In the genomic region with DNA sequence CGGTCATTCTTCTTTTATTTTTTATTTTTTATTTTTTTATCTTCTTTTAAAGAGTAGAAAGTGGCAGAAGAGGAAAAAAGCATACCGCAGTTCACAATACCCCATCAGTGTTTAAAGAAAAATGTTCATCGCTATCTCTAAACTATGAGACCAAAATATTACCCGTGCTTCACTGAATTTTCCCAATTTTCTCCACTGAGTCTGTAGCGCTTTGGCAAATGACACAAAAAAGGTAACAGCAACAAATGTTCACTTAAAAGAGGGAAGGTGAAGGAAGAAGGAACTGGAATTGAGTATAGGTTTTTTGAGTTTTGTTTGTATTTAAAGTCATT, we compare ENCODE assay signal across 8 cellular contexts. TPM values are rescaled to one million over a fixed set of nuclear protein-coding genes. Genes with fewer than 3 reads are reported as not detected.
A peak's percentile ranks its signal among the peaks of the same experiment; 100 is the strongest.
DNase-seq lines count a peak whose midpoint lies in the region; ATAC-seq and TF ChIP-seq lines count a peak whose summit lies in the region.

No MANE protein-coding gene starts in this region.

- intact Hi-C loops in activated B cell treated with CpG ODN at 0.5 μM for 24 hours (cut with micrococcal nuclease): no loop called here

- peak overlapping the region; percentile 93 for H3K4me3 Mint-ChIP-seq in activated B cell treated with CpG ODN at 0.5 μM for 24 hours
- peak overlapping the region; percentile 86 for H3K4me3 Mint-ChIP-seq in stimulated activated effector memory CD8-positive, alpha-beta T cell treated with anti-CD3 and anti-CD28 coated beads, Interleukin-12 subunit alpha, Interleukin-12 subunit beta, amount 100 ng/mL, for 72 hours

- ATAC-seq in activated B cell treated with CpG ODN at 0.5 μM for 24 hours (ENCODE audit: low read depth) (no peak), GM21528 (IDR thresholded peaks at IDR 0.05; ENCODE audit: low FRiP score, unreplicated experiment) (no peak), HG02884 (IDR thresholded peaks at IDR 0.05; ENCODE audit: unreplicated experiment) (no peak), GM18861 (IDR thresholded peaks at IDR 0.05; ENCODE audit: unreplicated experiment) (no peak)
- no peak for ATAC-seq in stimulated activated effector memory CD8-positive, alpha-beta T cell treated with anti-CD3 and anti-CD28 coated beads, Interleukin-12 subunit alpha, Interleukin-12 subunit beta, amount 100 ng/mL, for 72 hours

- H3K36me3 ChIP-seq in hepatocyte (replicated peaks; ENCODE audit: insufficient read depth, low read depth): no peaks in the 10 kb centered on the region

- H3K4me1 Mint-ChIP-seq in activated B cell treated with CpG ODN at 0.5 μM for 24 hours: peaks cover 14% of the 10 kb centered on the region
- H3K4me1 Mint-ChIP-seq in stimulated activated effector memory CD8-positive, alpha-beta T cell treated with anti-CD3 and anti-CD28 coated beads, Interleukin-12 subunit alpha, Interleukin-12 subunit beta, amount 100 ng/mL, for 72 hours: peaks cover 21% of the 10 kb centered on the region

- no peaks in the 10 kb centered on the region for H3K27me3 Mint-ChIP-seq in activated B cell treated with CpG ODN at 0.5 μM for 24 hours

- peak overlapping the region; percentile 46 for H3K27ac Mint-ChIP-seq in activated B cell treated with CpG ODN at 0.5 μM for 24 hours
- H3K27ac Mint-ChIP-seq in stimulated activated effector memory CD8-positive, alpha-beta T cell treated with anti-CD3 and anti-CD28 coated beads, Interleukin-12 subunit alpha, Interleukin-12 subunit beta, amount 100 ng/mL, for 72 hours: peak overlapping the region; percentile 87

- H3K79me2 ChIP-seq in hepatocyte: peaks cover 3% of the 10 kb centered on the region

- TF ChIP-seq CTCF in activated B cell treated with CpG ODN at 0.5 μM for 24 hours (IDR thresholded peaks at IDR 0.05): no peak
- no peak for TF ChIP-seq CTCF in hepatocyte (IDR thresholded peaks at IDR 0.05; ENCODE audit: poor library complexity)

- POLR2A ChIA-PET in activated B cell treated with CpG ODN at 0.5 μM for 24 hours (lab: Charles Lee): interaction anchor here (0.6 to 1.5 kb wide), 6 partner anchors 9 to 505 kb away, joined by 3 to 4 read pairs (median 4); a partner anchor contains a TSS

- H3K9me2 ChIP-seq in hepatocyte (replicated peaks; ENCODE audit: insufficient read depth): no peaks in the 10 kb centered on the region

- peak overlapping the region; percentile 60 for H2AFZ ChIP-seq in hepatocyte

- peak; percentile 45 for DNase-seq in NCI-H1105 treated with DMSO at 0.1 percent for 48 hours (lab: John Stamatoyannopoulos, UW)
- no peak for DNase-seq in NCI-H1105 (lab: John Stamatoyannopoulos, UW)
- no peak for DNase-seq in activated B cell treated with CpG ODN at 0.5 μM for 24 hours
- DNase-seq in hepatocyte (ENCODE audit: low spot score): no peak
- no peak for DNase-seq in stimulated activated effector memory CD8-positive, alpha-beta T cell treated with anti-CD3 and anti-CD28 coated beads, Interleukin-12 subunit alpha, Interleukin-12 subunit beta, amount 100 ng/mL, for 72 hours (ENCODE audit: low spot score in 2 of 2)

- WGBS in hepatocyte (ENCODE audit: low lambda C conversion rate, missing lambda C conversion rate): 45% methylated on average over 5 of the region's 5 CpGs

- peaks cover 5% of the 10 kb centered on the region for H3K36me3 Mint-ChIP-seq in activated B cell treated with CpG ODN at 0.5 μM for 24 hours (ENCODE audit: low read depth)
- H3K36me3 Mint-ChIP-seq in stimulated activated effector memory CD8-positive, alpha-beta T cell treated with anti-CD3 and anti-CD28 coated beads, Interleukin-12 subunit alpha, Interleukin-12 subunit beta, amount 100 ng/mL, for 72 hours: no peaks in the 10 kb centered on the region

- H3K4me3 ChIP-seq in hepatocyte: peak overlapping the region; percentile 10

- no peaks in the 10 kb centered on the region for H3K9me3 ChIP-seq in hepatocyte (ENCODE audit: low read depth)

- CTCF ChIA-PET in activated B cell treated with CpG ODN at 0.5 μM for 24 hours (lab: Charles Lee): interaction anchor here (0.8 kb wide), 1 partner anchor 26 kb away, joined by 3 read pairs; no protein-coding TSS in a partner anchor

- H3K9me3 Mint-ChIP-seq in activated B cell treated with CpG ODN at 0.5 μM for 24 hours: no peaks in the 10 kb centered on the region
- no peaks in the 10 kb centered on the region for H3K9me3 Mint-ChIP-seq in stimulated activated effector memory CD8-positive, alpha-beta T cell treated with anti-CD3 and anti-CD28 coated beads, Interleukin-12 subunit alpha, Interleukin-12 subunit beta, amount 100 ng/mL, for 72 hours

- H3K4me2 ChIP-seq in hepatocyte: peak overlapping the region; percentile 90

- no peaks in the 10 kb centered on the region for H3K27me3 ChIP-seq in hepatocyte

- no peaks in the 10 kb centered on the region for H3K4me1 ChIP-seq in hepatocyte (ENCODE audit: insufficient read depth)

- H3K27ac ChIP-seq in hepatocyte: no peak overlapping the region

- no peaks in the 10 kb centered on the region for H4K20me1 ChIP-seq in hepatocyte (ENCODE audit: insufficient read depth, poor library complexity, severe bottlenecking)

RNA-seq across cellular contexts. Expression of a gene that starts 15.1 kb away (rescaled TPM):
- total RNA-seq in activated B cell treated with CpG ODN at 0.5 μM for 24 hours (90.4 and 92.4 TPM in 2 replicates), hepatocyte (70.7 and 95.2 TPM in 2 replicates)
- 53.9 and 57.5 TPM in 2 replicates for polyA plus RNA-seq in hepatocyte
